11 cellular contexts compared by ENCODE assay signal in the genomic region with DNA sequence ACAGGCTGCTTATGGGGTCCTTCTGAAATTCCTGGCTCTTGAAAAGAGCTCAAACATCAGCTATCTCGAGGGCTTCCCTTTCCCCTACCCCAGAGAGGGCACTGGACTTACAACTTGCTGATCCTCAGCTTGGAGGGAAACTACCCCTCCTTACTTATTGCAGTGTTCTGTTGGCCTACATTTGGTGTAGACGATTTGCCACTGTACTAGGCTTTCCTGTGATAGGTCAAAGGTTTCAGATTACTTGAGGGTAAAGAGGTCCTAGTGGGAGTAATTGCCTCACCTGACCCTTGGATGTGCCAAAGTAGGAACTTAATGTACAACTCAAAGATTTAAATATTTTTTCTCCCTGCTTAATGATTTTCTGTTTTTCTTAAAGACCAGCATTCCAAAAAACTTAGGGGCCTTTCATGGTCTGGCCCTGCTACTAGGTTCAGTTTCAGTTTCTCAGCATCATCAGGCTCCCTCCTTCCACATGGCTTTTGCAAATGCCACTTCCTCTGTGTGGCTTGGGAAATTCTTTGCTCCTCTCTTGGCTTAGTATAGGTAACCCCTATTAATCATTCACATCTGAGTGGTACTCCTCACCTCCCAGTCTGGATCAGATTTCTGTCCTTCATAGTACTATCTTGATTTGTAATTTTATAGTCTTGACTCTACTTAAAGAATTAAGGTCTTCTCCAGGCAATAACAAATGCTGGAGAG. TPM values are rescaled to one million over a fixed set of nuclear protein-coding genes. Genes with fewer than 3 reads are reported as not detected.
DNase-seq lines count a peak whose midpoint lies in the region; ATAC-seq, FAIRE-seq and TF ChIP-seq lines count a peak whose summit lies in the region.
"Had no signal": no experiment of that assay in that cellular context is flagged by ENCODE, and none has a peak within 500 bp of the region (broad histone marks: within the 10 kb centered on the region; RNA-seq: fewer than 3 reads in every experiment).

No MANE protein-coding gene starts in this region.

- peaks cover 2% of the 10 kb centered on the region for H3K27me3 Mint-ChIP-seq in activated T-helper 2 cell treated with anti-CD3 and anti-CD28 coated beads, Interferon-gamma antibody, Interleukin-2, Interleukin-4, amounts not matched to agents 10 μg/mL and 5 μg/mL and 100 μg/mL, durations not matched to agents 14 hours and 24 hours and 36 hours (ENCODE audit: low read depth)

- intact Hi-C loops in activated T-helper 2 cell treated with anti-CD3 and anti-CD28 coated beads, Interferon-gamma antibody, Interleukin-2, Interleukin-4, amounts not matched to agents 10 μg/mL and 5 μg/mL and 100 μg/mL, durations not matched to agents 14 hours and 24 hours and 36 hours (cut with micrococcal nuclease) = no loop called here
- intact Hi-C loops in cardiac septum (cut with DNase I) = no loop called here

- peak; percentile 42 for ATAC-seq in GM19324 (IDR thresholded peaks at IDR 0.05; ENCODE audit: low FRiP score, unreplicated experiment)
- peak; percentile 58 for ATAC-seq in HG02938 (IDR thresholded peaks at IDR 0.05; ENCODE audit: unreplicated experiment)

- H3K4me3 Mint-ChIP-seq in activated T-helper 2 cell treated with anti-CD3 and anti-CD28 coated beads, Interferon-gamma antibody, Interleukin-2, Interleukin-4, amounts not matched to agents 10 μg/mL and 5 μg/mL and 100 μg/mL, durations not matched to agents 14 hours and 24 hours and 36 hours (ENCODE audit: low read depth) = no peak overlapping the region

- peaks cover 10% of the 10 kb centered on the region for H3K4me1 Mint-ChIP-seq in activated T-helper 2 cell treated with anti-CD3 and anti-CD28 coated beads, Interferon-gamma antibody, Interleukin-2, Interleukin-4, amounts not matched to agents 10 μg/mL and 5 μg/mL and 100 μg/mL, durations not matched to agents 14 hours and 24 hours and 36 hours (ENCODE audit: low read depth)

- DNase-seq in Caki2 (ENCODE audit: low read depth) (peak; percentile 43), cardiac septum (ENCODE audit: low spot score) (no peak), GF-D8 (lab: John Stamatoyannopoulos, UW) (no peak), H54 (ENCODE audit: insufficient read length, low spot score) (no peak), UCSD-AML1 (lab: John Stamatoyannopoulos, UW; ENCODE audit: unreplicated experiment) (no peak)
- DNase-seq in activated T-helper 2 cell treated with anti-CD3 and anti-CD28 coated beads, Interferon-gamma antibody, Interleukin-2, Interleukin-4, amounts not matched to agents 10 μg/mL and 5 μg/mL and 100 μg/mL, durations not matched to agents 14 hours and 24 hours and 36 hours (ENCODE audit: low spot score) = no peak
- DNase-seq: activated T-cell treated with anti-CD3 and anti-CD28 coated beads, Interleukin-2, amount 50 U/mL, for 1 hour; NCI-H187 treated with DMSO at 0.1 percent for 48 hours; Peyer's patch had no signal

- no peaks in the 10 kb centered on the region for H3K36me3 Mint-ChIP-seq in activated T-helper 2 cell treated with anti-CD3 and anti-CD28 coated beads, Interferon-gamma antibody, Interleukin-2, Interleukin-4, amounts not matched to agents 10 μg/mL and 5 μg/mL and 100 μg/mL, durations not matched to agents 14 hours and 24 hours and 36 hours (ENCODE audit: low read depth)

- no peak for FAIRE-seq in H54 (lab: Jason Lieb, UNC)

- peak overlapping the region; percentile 50 for H3K27ac Mint-ChIP-seq in activated T-helper 2 cell treated with anti-CD3 and anti-CD28 coated beads, Interferon-gamma antibody, Interleukin-2, Interleukin-4, amounts not matched to agents 10 μg/mL and 5 μg/mL and 100 μg/mL, durations not matched to agents 14 hours and 24 hours and 36 hours

- in situ Hi-C loops in Caki2 (cut with HindIII; ENCODE audit: low pct_unique_long_range_greater_than_20kb, low sequenced_read_pairs) = no loop called here

- H3K9me3 Mint-ChIP-seq in activated T-helper 2 cell treated with anti-CD3 and anti-CD28 coated beads, Interferon-gamma antibody, Interleukin-2, Interleukin-4, amounts not matched to agents 10 μg/mL and 5 μg/mL and 100 μg/mL, durations not matched to agents 14 hours and 24 hours and 36 hours = no peaks in the 10 kb centered on the region

- no peak for TF ChIP-seq POLR2A in H54 (IDR thresholded peaks at IDR 0.05; ENCODE audit: low read depth, low read length)

RNA-seq across cellular contexts. Expression of a gene that starts 32.4 kb away (rescaled TPM):
- total RNA-seq in Caki2 (2014; rRNA removed; shearing (Covaris generic); ENCODE audit: low replicate concordance) = 62.0 and 79.2 TPM in 2 replicates
- 9.2 and 11.3 TPM in 2 replicates for total RNA-seq in activated T-helper 2 cell treated with anti-CD3 and anti-CD28 coated beads, Interferon-gamma antibody, Interleukin-2, Interleukin-4, amounts not matched to agents 10 μg/mL and 5 μg/mL and 100 μg/mL, durations not matched to agents 14 hours and 24 hours and 36 hours
- 111 TPM for total RNA-seq in cardiac septum
